7 cellular contexts compared by ENCODE assay signal in the genomic region with DNA sequence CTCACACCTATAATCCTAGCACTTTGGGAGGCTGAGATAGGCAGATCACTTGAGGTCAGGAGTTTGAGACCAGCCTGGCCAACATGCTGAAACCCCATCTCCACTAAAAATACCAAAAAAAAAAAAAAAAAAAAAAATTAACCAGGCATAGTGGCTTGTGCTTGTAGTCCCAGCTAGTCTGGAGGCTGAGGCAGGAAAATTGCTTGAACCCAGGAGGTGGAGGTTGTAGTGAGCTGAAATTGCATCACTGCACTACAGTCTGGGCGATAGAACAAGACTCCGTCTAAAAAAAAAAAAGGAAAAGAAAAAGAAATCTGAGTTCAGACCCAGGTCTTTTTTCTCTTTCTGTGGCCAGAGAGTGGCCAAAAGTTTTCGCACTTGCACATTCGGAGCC. TPM values are rescaled to one million over a fixed set of nuclear protein-coding genes. Genes with fewer than 3 reads are reported as not detected.
DNase-seq lines count a peak whose midpoint lies in the region; ATAC-seq and TF ChIP-seq lines count a peak whose summit lies in the region.
"Not testable (repeated sequence)": the region's sequence is repeated elsewhere in the genome, so short reads cannot be mapped to it uniquely, and the experiment has no call there.

No MANE protein-coding gene starts in this region.

- H3K27ac Mint-ChIP-seq in activated B cell treated with CpG ODN at 0.5 μM for 24 hours; activated T-helper 2 cell treated with anti-CD3 and anti-CD28 coated beads, Interferon-gamma antibody, Interleukin-2, Interleukin-4, amounts not matched to agents 10 μg/mL and 5 μg/mL and 100 μg/mL, durations not matched to agents 14 hours and 24 hours and 36 hours; mesothelial cell of epicardium; osteocyte (ENCODE audit: unreplicated experiment): not testable (repeated sequence)

- H3K4me1 Mint-ChIP-seq in activated B cell treated with CpG ODN at 0.5 μM for 24 hours (peaks cover 31% of the 10 kb centered on the region), mesothelial cell of epicardium (peaks cover 18% of the 10 kb centered on the region)
- H3K4me1 Mint-ChIP-seq in activated T-helper 2 cell treated with anti-CD3 and anti-CD28 coated beads, Interferon-gamma antibody, Interleukin-2, Interleukin-4, amounts not matched to agents 10 μg/mL and 5 μg/mL and 100 μg/mL, durations not matched to agents 14 hours and 24 hours and 36 hours (ENCODE audit: low read depth); osteocyte (ENCODE audit: unreplicated experiment): not testable (repeated sequence)

- not testable (repeated sequence) for H3K27me3 ChIP-seq in GM23248 (replicated peaks; ENCODE audit: insufficient read depth)

- not testable (repeated sequence) for H3F3A ChIP-seq in GM23248 (ENCODE audit: insufficient read depth)

- in situ Hi-C loops in GM23248 (cut with MboI), result not testable (repeated sequence)

- DNase-seq in GM23248; activated B cell treated with CpG ODN at 0.5 μM for 24 hours; activated T-helper 2 cell treated with anti-CD3 and anti-CD28 coated beads, Interferon-gamma antibody, Interleukin-2, Interleukin-4, amounts not matched to agents 10 μg/mL and 5 μg/mL and 100 μg/mL, durations not matched to agents 14 hours and 24 hours and 36 hours (ENCODE audit: low spot score); coronary artery (ENCODE audit: low spot score); mesothelial cell of epicardium (ENCODE audit: low spot score in 2 of 2, unreplicated experiment in 2 of 2); osteocyte (ENCODE audit: extremely low spot score, unreplicated experiment): not testable (repeated sequence)
- peak; percentile 44 for DNase-seq in MV-4-11 (lab: John Stamatoyannopoulos, UW)

- intact Hi-C loops in activated B cell treated with CpG ODN at 0.5 μM for 24 hours (cut with micrococcal nuclease), result loop anchor here (5.0 kb wide), 1 partner anchor 89 kb away; no protein-coding TSS in a partner anchor
- intact Hi-C loops in activated T-helper 2 cell treated with anti-CD3 and anti-CD28 coated beads, Interferon-gamma antibody, Interleukin-2, Interleukin-4, amounts not matched to agents 10 μg/mL and 5 μg/mL and 100 μg/mL, durations not matched to agents 14 hours and 24 hours and 36 hours (cut with micrococcal nuclease), result not testable (repeated sequence)

- H3K9me3 ChIP-seq in GM23248 (ENCODE audit: low read depth), result not testable (repeated sequence)

- H3K9me2 ChIP-seq in GM23248 (ENCODE audit: insufficient read depth), result not testable (repeated sequence)

- H3K79me2 ChIP-seq in GM23248 (ENCODE audit: insufficient read depth), result not testable (repeated sequence)

- not testable (repeated sequence) for H3K9ac ChIP-seq in GM23248

- not testable (repeated sequence) for H3K27ac ChIP-seq in GM23248, coronary artery

- ATAC-seq in activated B cell treated with CpG ODN at 0.5 μM for 24 hours (ENCODE audit: low read depth), result not testable (repeated sequence)

- H3K4me3 Mint-ChIP-seq in activated B cell treated with CpG ODN at 0.5 μM for 24 hours (peak overlapping the region; percentile 7), mesothelial cell of epicardium (peak overlapping the region; percentile 41), osteocyte (ENCODE audit: unreplicated experiment) (peak overlapping the region; percentile 51)
- H3K4me3 Mint-ChIP-seq in activated T-helper 2 cell treated with anti-CD3 and anti-CD28 coated beads, Interferon-gamma antibody, Interleukin-2, Interleukin-4, amounts not matched to agents 10 μg/mL and 5 μg/mL and 100 μg/mL, durations not matched to agents 14 hours and 24 hours and 36 hours (ENCODE audit: low read depth), result peak overlapping the region; percentile 17

- H3K36me3 ChIP-seq in GM23248 (ENCODE audit: low read depth), result not testable (repeated sequence)

- not testable (repeated sequence) for TF ChIP-seq CTCF in activated B cell treated with CpG ODN at 0.5 μM for 24 hours (IDR thresholded peaks at IDR 0.05); coronary artery (IDR thresholded peaks at IDR 0.05); mesothelial cell of epicardium (IDR thresholded peaks at IDR 0.05; ENCODE audit: unreplicated experiment); osteocyte (IDR thresholded peaks at IDR 0.05)

- H3K4me1 ChIP-seq in GM23248 (ENCODE audit: insufficient read depth), result not testable (repeated sequence)

- H3K36me3 Mint-ChIP-seq in activated B cell treated with CpG ODN at 0.5 μM for 24 hours (ENCODE audit: low read depth); activated T-helper 2 cell treated with anti-CD3 and anti-CD28 coated beads, Interferon-gamma antibody, Interleukin-2, Interleukin-4, amounts not matched to agents 10 μg/mL and 5 μg/mL and 100 μg/mL, durations not matched to agents 14 hours and 24 hours and 36 hours (ENCODE audit: low read depth); mesothelial cell of epicardium; osteocyte (ENCODE audit: unreplicated experiment): not testable (repeated sequence)

- H3K27me3 Mint-ChIP-seq in activated B cell treated with CpG ODN at 0.5 μM for 24 hours, result not testable (repeated sequence)
- H3K27me3 Mint-ChIP-seq in activated T-helper 2 cell treated with anti-CD3 and anti-CD28 coated beads, Interferon-gamma antibody, Interleukin-2, Interleukin-4, amounts not matched to agents 10 μg/mL and 5 μg/mL and 100 μg/mL, durations not matched to agents 14 hours and 24 hours and 36 hours (ENCODE audit: low read depth), result peaks cover 42% of the 10 kb centered on the region
- H3K27me3 Mint-ChIP-seq in mesothelial cell of epicardium (ENCODE audit: low read depth) (peaks cover 32% of the 10 kb centered on the region), osteocyte (ENCODE audit: unreplicated experiment) (peaks cover 44% of the 10 kb centered on the region)

- POLR2A ChIA-PET in activated B cell treated with CpG ODN at 0.5 μM for 24 hours (lab: Charles Lee), result interaction anchor here (0.6 to 5.5 kb wide), 7 partner anchors 39 to 1551 kb away, joined by 4 to 53 read pairs (median 11); a partner anchor contains a TSS

- WGBS in GM23248 (ENCODE audit: low coverage in 1 of 2, low lambda C conversion rate in 2 of 2, missing lambda C conversion rate in 2 of 2), 2 experiments, result 86 to 96% methylated on average over 4 of the region's 4 CpGs

- CTCF ChIA-PET in activated B cell treated with CpG ODN at 0.5 μM for 24 hours (lab: Charles Lee), result interaction anchor here (1.2 to 2.2 kb wide), 3 partner anchors 11 to 91 kb away, joined by 3 to 11 read pairs (median 5); a partner anchor contains a TSS

- H4K20me1 ChIP-seq in GM23248 (ENCODE audit: insufficient read depth), result not testable (repeated sequence)

- peak overlapping the region; percentile 99 for H3K4me2 ChIP-seq in GM23248 (ENCODE audit: unreplicated experiment)

- H3K4me3 ChIP-seq in GM23248 (peak overlapping the region; percentile 81), coronary artery (peak overlapping the region; percentile 72)

- H3K9me3 Mint-ChIP-seq in activated B cell treated with CpG ODN at 0.5 μM for 24 hours; activated T-helper 2 cell treated with anti-CD3 and anti-CD28 coated beads, Interferon-gamma antibody, Interleukin-2, Interleukin-4, amounts not matched to agents 10 μg/mL and 5 μg/mL and 100 μg/mL, durations not matched to agents 14 hours and 24 hours and 36 hours; mesothelial cell of epicardium; osteocyte (ENCODE audit: unreplicated experiment): not testable (repeated sequence)

- not testable (repeated sequence) for H2AFZ ChIP-seq in GM23248

RNA-seq across cellular contexts. Expression of a gene that starts 47.3 kb away (rescaled TPM):
- total RNA-seq in GM23248 (2014; rRNA removed; shearing (Covaris generic)), result 3.7 and 6.6 TPM in 2 replicates
- 3.1 and 3.3 TPM in 2 replicates for polyA plus RNA-seq in GM23248 (2016; fragmentation: Nextera tagmentation; extraction: Ambion mirVana)
- total RNA-seq in activated B cell treated with CpG ODN at 0.5 μM for 24 hours (5.6 and 6.6 TPM in 2 replicates), mesothelial cell of epicardium (1.5 to 2.2 TPM (median 1.9 TPM) in 3 replicates), osteocyte (0.21 and 0.32 TPM in 2 replicates)
- total RNA-seq in activated T-helper 2 cell treated with anti-CD3 and anti-CD28 coated beads, Interferon-gamma antibody, Interleukin-2, Interleukin-4, amounts not matched to agents 10 μg/mL and 5 μg/mL and 100 μg/mL, durations not matched to agents 14 hours and 24 hours and 36 hours, result 0.91 and 1.2 TPM in 2 replicates
